In genomic region chr14:67532998-67533753, GRCh38 we compare ENCODE assay signal across 8 cellular contexts. TPM values are rescaled to one million over a fixed set of nuclear protein-coding genes. Genes with fewer than 3 reads are reported as not detected.
A peak's percentile ranks its signal among the peaks of the same experiment; 100 is the strongest.
DNase-seq lines count a peak whose midpoint lies in the region; ATAC-seq and TF ChIP-seq lines count a peak whose summit lies in the region.

Gene PLEKHH1, plus strand, starts transcription at chr14:67533290. Its CDS starts 8,578 bp downstream, at chr14:67541868.

- H3K9me3 ChIP-seq in mesenchymal stem cell (ENCODE audit: control insufficient read depth, low read length) = no peaks in the 10 kb centered on the region

- H4K91ac ChIP-seq in mesenchymal stem cell (ENCODE audit: low read length) = peak within 1 kb of the TSS; percentile 63

- H3K27me3 ChIP-seq in mesenchymal stem cell (ENCODE audit: control insufficient read depth in 1 of 2, insufficient read depth in 1 of 2, low read length in 2 of 2) = peaks cover 0 to 22% of the 10 kb centered on the region in 2 experiments

- peak within 1 kb of the TSS; percentile 83 for H3K9ac ChIP-seq in mesenchymal stem cell (ENCODE audit: low read length)

- peak within 1 kb of the TSS; percentile 84 to 88 for H3K4me3 ChIP-seq in mesenchymal stem cell (ENCODE audit: insufficient read depth in 1 of 2, low read depth in 1 of 2, low read length in 2 of 2)

- H3K4me2 ChIP-seq in mesenchymal stem cell (ENCODE audit: low read length, poor library complexity, severe bottlenecking) = peak within 1 kb of the TSS; percentile 92

- peak within 1 kb of the TSS; percentile 74 for H2AFZ ChIP-seq in mesenchymal stem cell (ENCODE audit: low read depth, low read length)

- TF ChIP-seq CTCF in endothelial cell (IDR thresholded peaks at IDR 0.05; ENCODE audit: unreplicated experiment) = no peak

- H2BK5ac ChIP-seq in mesenchymal stem cell (ENCODE audit: low read depth, low read length, poor library complexity, severe bottlenecking) = peak within 1 kb of the TSS; percentile 73

- H2AK5ac ChIP-seq in mesenchymal stem cell (ENCODE audit: low read length, severe bottlenecking) = no peak within 1 kb of the TSS

- ATAC-seq in HG02870 (IDR thresholded peaks at IDR 0.05; ENCODE audit: unreplicated experiment) (peak; percentile 65), HG03139 (IDR thresholded peaks at IDR 0.05; ENCODE audit: unreplicated experiment) (no peak)

- H3K4me1 ChIP-seq in mesenchymal stem cell (ENCODE audit: control insufficient read depth, insufficient read depth, low read depth, low read length) = peaks cover 5% of the 10 kb centered on the region

- peak; percentile 91 for DNase-seq in Daoy (ENCODE audit: low read depth)
- peak; percentile 4 to 76 for DNase-seq in NCI-H446 (lab: John Stamatoyannopoulos, UW)
- DNase-seq in activated CD8-positive, alpha-beta memory T cell treated with anti-CD3 and anti-CD28 coated beads for 24 hours = peak; percentile 84
- peak; percentile 64 for DNase-seq in endothelial cell (ENCODE audit: low spot score)
- peak; percentile 74 for DNase-seq in mesenchymal stem cell
- peak; percentile 42 for DNase-seq in stimulated activated CD8-positive, alpha-beta memory T cell treated with anti-CD3 and anti-CD28 coated beads, Interleukin-4, amount 100 ng/mL, for 24 hours (ENCODE audit: low read depth)

- peaks cover 3% of the 10 kb centered on the region for H3K4me1 Mint-ChIP-seq in endothelial cell (ENCODE audit: unreplicated experiment)

- H2BK12ac ChIP-seq in mesenchymal stem cell (ENCODE audit: low read length in 2 of 2) = no peak within 1 kb of the TSS

- no peaks in the 10 kb centered on the region for H3K27me3 Mint-ChIP-seq in endothelial cell (ENCODE audit: unreplicated experiment)

- under 1% methylated on average over 61 of the region's 86 CpGs for WGBS in mesenchymal stem cell

- peak within 1 kb of the TSS; percentile 42 for H3K27ac Mint-ChIP-seq in endothelial cell (ENCODE audit: unreplicated experiment)

- peak within 1 kb of the TSS; percentile 66 for H4K8ac ChIP-seq in mesenchymal stem cell (ENCODE audit: low read length)

- no peaks in the 10 kb centered on the region for H3K36me3 ChIP-seq in mesenchymal stem cell (ENCODE audit: control insufficient read depth in 1 of 2, insufficient read depth in 2 of 2, low read depth in 1 of 2, low read length in 2 of 2)

- no peak within 1 kb of the TSS for H3K14ac ChIP-seq in mesenchymal stem cell (ENCODE audit: low read length in 2 of 2)

- H3K4ac ChIP-seq in mesenchymal stem cell (ENCODE audit: low read depth in 1 of 2, low read length in 2 of 2) = peak within 1 kb of the TSS in 1 of 2 experiments; percentile 72

- peak within 1 kb of the TSS in 1 of 2 experiments; percentile 63 for H3K18ac ChIP-seq in mesenchymal stem cell (ENCODE audit: low read depth in 1 of 2, low read length in 2 of 2)

- H2BK120ac ChIP-seq in mesenchymal stem cell (ENCODE audit: low read depth, low read length) = no peak within 1 kb of the TSS

- peak within 1 kb of the TSS; percentile 57 for H3K27ac ChIP-seq in mesenchymal stem cell (ENCODE audit: low read length, poor library complexity, severe bottlenecking)

- H3K23ac ChIP-seq in mesenchymal stem cell (ENCODE audit: low read length in 2 of 2) = peak within 1 kb of the TSS in 1 of 2 experiments; percentile 53

- H3K4me3 Mint-ChIP-seq in endothelial cell (ENCODE audit: unreplicated experiment) = peak within 1 kb of the TSS; percentile 89

- H3K9me3 Mint-ChIP-seq in endothelial cell (ENCODE audit: unreplicated experiment) = no peaks in the 10 kb centered on the region

- H3K79me1 ChIP-seq in mesenchymal stem cell (replicated peaks; ENCODE audit: low read length, poor library complexity, severe bottlenecking) = peaks cover 9% of the 10 kb centered on the region

- peak within 1 kb of the TSS; percentile 96 for H2BK15ac ChIP-seq in mesenchymal stem cell (ENCODE audit: low read depth, poor library complexity, severe bottlenecking)

- no peaks in the 10 kb centered on the region for H3K36me3 Mint-ChIP-seq in endothelial cell (ENCODE audit: low read depth, unreplicated experiment)

RNA-seq across cellular contexts. Expression of gene PLEKHH1, which starts in this region (rescaled TPM):
- 2.1 and 3.3 TPM in 2 replicates for total RNA-seq in Daoy (2014; rRNA removed; shearing (Covaris generic))
- total RNA-seq in endothelial cell (ENCODE audit: unreplicated experiment) = 9.5 TPM
- polyA plus RNA-seq in mesenchymal stem cell (2013, experiment 1 of 2) = 0.41 TPM
- 0.44 TPM for polyA plus RNA-seq in mesenchymal stem cell (2013, experiment 2 of 2)

Comparison
In these comparisons a context has a peak if more than half of its experiments do, and no peak if none do; other contexts are left out.
1. DNase-seq: peak in every context shown above with its lines; median percentile 91 in Daoy; 84 in activated CD8-positive, alpha-beta memory T cell treated with anti-CD3 and anti-CD28 coated beads for 24 hours; 74 in mesenchymal stem cell; 64 in endothelial cell; 42 in stimulated activated CD8-positive, alpha-beta memory T cell treated with anti-CD3 and anti-CD28 coated beads, Interleukin-4, amount 100 ng/mL, for 24 hours; 40 in NCI-H446.